2 cellular contexts compared by ENCODE assay signal in genomic region chr16:89090669-89091426, GRCh38.
TF ChIP-seq lines count a peak whose summit lies in the region.

No MANE protein-coding gene starts in this region.

TF ChIP-seq in HepG2, 621 proteins besides CTCF, POLR2A, EP300 and RAD21 (continued from another document and continues in another):
- TF ChIP-seq, protein P1, sequence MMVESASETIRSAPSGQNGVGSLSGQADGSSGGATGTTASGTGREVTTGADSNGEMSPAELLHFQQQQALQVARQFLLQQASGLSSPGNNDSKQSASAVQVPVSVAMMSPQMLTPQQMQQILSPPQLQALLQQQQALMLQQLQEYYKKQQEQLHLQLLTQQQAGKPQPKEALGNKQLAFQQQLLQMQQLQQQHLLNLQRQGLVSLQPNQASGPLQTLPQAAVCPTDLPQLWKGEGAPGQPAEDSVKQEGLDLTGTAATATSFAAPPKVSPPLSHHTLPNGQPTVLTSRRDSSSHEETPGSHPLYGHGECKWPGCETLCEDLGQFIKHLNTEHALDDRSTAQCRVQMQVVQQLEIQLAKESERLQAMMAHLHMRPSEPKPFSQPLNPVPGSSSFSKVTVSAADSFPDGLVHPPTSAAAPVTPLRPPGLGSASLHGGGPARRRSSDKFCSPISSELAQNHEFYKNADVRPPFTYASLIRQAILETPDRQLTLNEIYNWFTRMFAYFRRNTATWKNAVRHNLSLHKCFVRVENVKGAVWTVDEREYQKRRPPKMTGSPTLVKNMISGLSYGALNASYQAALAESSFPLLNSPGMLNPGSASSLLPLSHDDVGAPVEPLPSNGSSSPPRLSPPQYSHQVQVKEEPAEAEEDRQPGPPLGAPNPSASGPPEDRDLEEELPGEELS (CRISPR knock-in tag; IDR thresholded peaks at IDR 0.05), result peak; percentile 23; the same call in 1 of the 2 replicates
- TF ChIP-seq CENPT (CRISPR knock-in tag; IDR thresholded peaks at IDR 0.05; ENCODE audit: low read depth) (no peak), BHLHE40 (IDR thresholded peaks at IDR 0.05; ENCODE audit: low read length) (peak; percentile 32; the same call in 1 of the 2 replicates), ZFX (CRISPR knock-in tag; IDR thresholded peaks at IDR 0.05; ENCODE audit: low read depth) (peak; percentile 69), THAP9 (CRISPR knock-in tag; IDR thresholded peaks at IDR 0.05; ENCODE audit: borderline replicate concordance) (0 out of 2 replicates have a peak, but pooled peaks have one; percentile 9), SMC3 (IDR thresholded peaks at IDR 0.05; ENCODE audit: low read length) (no peak), KDM2A (CRISPR knock-in tag; IDR thresholded peaks at IDR 0.05; ENCODE audit: borderline replicate concordance, low read depth) (peak; percentile 22; the same call in 1 of the 2 replicates), FOXA3 (CRISPR knock-in tag; IDR thresholded peaks at IDR 0.05) (peak; percentile 15; the same call in 1 of the 2 replicates), ZNF598 (CRISPR knock-in tag; IDR thresholded peaks at IDR 0.05; ENCODE audit: borderline replicate concordance) (no peak), PAX8 (CRISPR knock-in tag; IDR thresholded peaks at IDR 0.05; ENCODE audit: borderline replicate concordance) (no peak), ZBTB20 (CRISPR knock-in tag; IDR thresholded peaks at IDR 0.05; ENCODE audit: borderline replicate concordance, low read depth) (no peak)
- TF ChIP-seq, protein P2, sequence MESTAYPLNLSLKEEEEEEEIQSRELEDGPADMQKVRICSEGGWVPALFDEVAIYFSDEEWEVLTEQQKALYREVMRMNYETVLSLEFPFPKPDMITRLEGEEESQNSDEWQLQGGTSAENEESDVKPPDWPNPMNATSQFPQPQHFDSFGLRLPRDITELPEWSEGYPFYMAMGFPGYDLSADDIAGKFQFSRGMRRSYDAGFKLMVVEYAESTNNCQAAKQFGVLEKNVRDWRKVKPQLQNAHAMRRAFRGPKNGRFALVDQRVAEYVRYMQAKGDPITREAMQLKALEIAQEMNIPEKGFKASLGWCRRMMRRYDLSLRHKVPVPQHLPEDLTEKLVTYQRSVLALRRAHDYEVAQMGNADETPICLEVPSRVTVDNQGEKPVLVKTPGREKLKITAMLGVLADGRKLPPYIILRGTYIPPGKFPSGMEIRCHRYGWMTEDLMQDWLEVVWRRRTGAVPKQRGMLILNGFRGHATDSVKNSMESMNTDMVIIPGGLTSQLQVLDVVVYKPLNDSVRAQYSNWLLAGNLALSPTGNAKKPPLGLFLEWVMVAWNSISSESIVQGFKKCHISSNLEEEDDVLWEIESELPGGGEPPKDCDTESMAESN (CRISPR knock-in tag; conservative IDR thresholded peaks at IDR 0.05), result no peak
- TF ChIP-seq, protein P3, sequence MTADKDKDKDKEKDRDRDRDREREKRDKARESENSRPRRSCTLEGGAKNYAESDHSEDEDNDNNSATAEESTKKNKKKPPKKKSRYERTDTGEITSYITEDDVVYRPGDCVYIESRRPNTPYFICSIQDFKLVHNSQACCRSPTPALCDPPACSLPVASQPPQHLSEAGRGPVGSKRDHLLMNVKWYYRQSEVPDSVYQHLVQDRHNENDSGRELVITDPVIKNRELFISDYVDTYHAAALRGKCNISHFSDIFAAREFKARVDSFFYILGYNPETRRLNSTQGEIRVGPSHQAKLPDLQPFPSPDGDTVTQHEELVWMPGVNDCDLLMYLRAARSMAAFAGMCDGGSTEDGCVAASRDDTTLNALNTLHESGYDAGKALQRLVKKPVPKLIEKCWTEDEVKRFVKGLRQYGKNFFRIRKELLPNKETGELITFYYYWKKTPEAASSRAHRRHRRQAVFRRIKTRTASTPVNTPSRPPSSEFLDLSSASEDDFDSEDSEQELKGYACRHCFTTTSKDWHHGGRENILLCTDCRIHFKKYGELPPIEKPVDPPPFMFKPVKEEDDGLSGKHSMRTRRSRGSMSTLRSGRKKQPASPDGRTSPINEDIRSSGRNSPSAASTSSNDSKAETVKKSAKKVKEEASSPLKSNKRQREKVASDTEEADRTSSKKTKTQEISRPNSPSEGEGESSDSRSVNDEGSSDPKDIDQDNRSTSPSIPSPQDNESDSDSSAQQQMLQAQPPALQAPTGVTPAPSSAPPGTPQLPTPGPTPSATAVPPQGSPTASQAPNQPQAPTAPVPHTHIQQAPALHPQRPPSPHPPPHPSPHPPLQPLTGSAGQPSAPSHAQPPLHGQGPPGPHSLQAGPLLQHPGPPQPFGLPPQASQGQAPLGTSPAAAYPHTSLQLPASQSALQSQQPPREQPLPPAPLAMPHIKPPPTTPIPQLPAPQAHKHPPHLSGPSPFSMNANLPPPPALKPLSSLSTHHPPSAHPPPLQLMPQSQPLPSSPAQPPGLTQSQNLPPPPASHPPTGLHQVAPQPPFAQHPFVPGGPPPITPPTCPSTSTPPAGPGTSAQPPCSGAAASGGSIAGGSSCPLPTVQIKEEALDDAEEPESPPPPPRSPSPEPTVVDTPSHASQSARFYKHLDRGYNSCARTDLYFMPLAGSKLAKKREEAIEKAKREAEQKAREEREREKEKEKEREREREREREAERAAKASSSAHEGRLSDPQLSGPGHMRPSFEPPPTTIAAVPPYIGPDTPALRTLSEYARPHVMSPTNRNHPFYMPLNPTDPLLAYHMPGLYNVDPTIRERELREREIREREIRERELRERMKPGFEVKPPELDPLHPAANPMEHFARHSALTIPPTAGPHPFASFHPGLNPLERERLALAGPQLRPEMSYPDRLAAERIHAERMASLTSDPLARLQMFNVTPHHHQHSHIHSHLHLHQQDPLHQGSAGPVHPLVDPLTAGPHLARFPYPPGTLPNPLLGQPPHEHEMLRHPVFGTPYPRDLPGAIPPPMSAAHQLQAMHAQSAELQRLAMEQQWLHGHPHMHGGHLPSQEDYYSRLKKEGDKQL (CRISPR knock-in tag; IDR thresholded peaks at IDR 0.05; ENCODE audit: low read depth), result no peak

TF ChIP-seq in WTC11, 78 proteins besides CTCF, POLR2A, EP300 and RAD21 (continued from another document):
- TF ChIP-seq HMGXB4 (CRISPR knock-in tag; IDR thresholded peaks at IDR 0.05) (no peak), NR2C2 (CRISPR knock-in tag; IDR thresholded peaks at IDR 0.05) (no peak), FOXJ3 (CRISPR knock-in tag; IDR thresholded peaks at IDR 0.05; ENCODE audit: borderline replicate concordance) (no peak), ZNF232 (CRISPR knock-in tag; IDR thresholded peaks at IDR 0.05) (no peak), RORB (CRISPR knock-in tag; IDR thresholded peaks at IDR 0.05) (no peak)
